In the genomic region with DNA sequence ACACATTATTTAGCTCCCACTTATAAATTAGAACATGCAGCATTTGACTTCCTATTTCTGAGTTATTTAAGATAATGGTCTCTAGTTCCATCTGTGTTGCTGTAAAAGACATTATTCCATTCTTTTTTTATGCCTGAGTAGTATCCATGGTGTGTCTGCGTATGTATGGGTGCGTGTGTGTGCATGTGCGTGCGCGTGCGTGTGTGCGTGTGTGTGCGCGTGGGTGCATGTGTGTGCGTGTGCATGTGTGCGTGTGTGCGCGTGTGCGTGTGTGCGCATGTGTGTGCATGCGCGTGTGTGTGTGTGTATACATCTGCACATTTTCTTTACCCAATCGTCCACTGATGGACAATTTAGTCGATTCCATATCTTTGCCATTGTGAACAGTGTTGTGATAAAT, we compare ENCODE assay signal across 28 cellular contexts.
"Had no signal": no experiment of that assay in that cellular context is flagged by ENCODE, and none has a peak within 500 bp of the region (broad histone marks: within the 10 kb centered on the region; RNA-seq: fewer than 3 reads in every experiment).

No MANE protein-coding gene starts in this region.

- H3K36me3 ChIP-seq: stomach, suprapubic skin, thoracic aorta, thyroid gland, tibial artery, tibial nerve, transverse colon, upper lobe of left lung, upper lobe of right lung, uterus, vagina had no signal

- H3K27ac Mint-ChIP-seq: stimulated activated effector memory CD8-positive, alpha-beta T cell treated with anti-CD3 and anti-CD28 coated beads, Interleukin-12 subunit alpha, Interleukin-12 subunit beta, amount 100 ng/mL, for 72 hours; stimulated activated memory B cell treated with anti-CD40 and anti-IgM and Interleukin-4, amounts not matched to agents 10 μg/mL and 1 μg/mL and 100 μg/mL, for 72 hours; stimulated activated naive B cell treated with anti-CD40 and anti-IgM and Interleukin-4, amounts not matched to agents 10 μg/mL and 1 μg/mL and 100 μg/mL, for 72 hours; stimulated activated naive CD8-positive, alpha-beta T cell treated with anti-CD3 and anti-CD28 coated beads, Interleukin-15, amount 100 ng/mL, for 72 hours; stimulated activated naive CD8-positive, alpha-beta T cell treated with anti-CD3 and anti-CD28 coated beads, Interleukin-15, Interleukin-2, amounts not matched to agents 100 ng/mL and 50 ng/mL, for 24 hours; type B pancreatic cell had no signal

- H3K27me3 ChIP-seq: suprapubic skin, testis, thyroid gland, tibial artery, tibial nerve, transverse colon, upper lobe of left lung, upper lobe of right lung, uterus, vagina had no signal

- H3K4me3 ChIP-seq: stomach, suprapubic skin, testis, thoracic aorta, thyroid gland, tibial artery, tibial nerve, transverse colon, upper lobe of left lung, upper lobe of right lung, uterus, vagina had no signal

- H3K27ac ChIP-seq: stomach, suprapubic skin, testis, thoracic aorta, thyroid gland, tibial artery, tibial nerve, transverse colon, upper lobe of left lung, upper lobe of right lung, uterus, vagina had no signal

- H3K4me3 Mint-ChIP-seq: stimulated activated effector memory CD8-positive, alpha-beta T cell treated with anti-CD3 and anti-CD28 coated beads, Interleukin-12 subunit alpha, Interleukin-12 subunit beta, amount 100 ng/mL, for 72 hours; stimulated activated memory B cell treated with anti-CD40 and anti-IgM and Interleukin-4, amounts not matched to agents 10 μg/mL and 1 μg/mL and 100 μg/mL, for 72 hours; stimulated activated naive B cell treated with anti-CD40 and anti-IgM and Interleukin-4, amounts not matched to agents 10 μg/mL and 1 μg/mL and 100 μg/mL, for 72 hours; stimulated activated naive CD8-positive, alpha-beta T cell treated with anti-CD3 and anti-CD28 coated beads, Interleukin-15, amount 100 ng/mL, for 72 hours; stimulated activated naive CD8-positive, alpha-beta T cell treated with anti-CD3 and anti-CD28 coated beads, Interleukin-15, Interleukin-2, amounts not matched to agents 100 ng/mL and 50 ng/mL, for 24 hours; type B pancreatic cell had no signal

- H3K4me1 ChIP-seq: stomach, testis, thyroid gland, transverse colon, upper lobe of left lung, upper lobe of right lung, uterus had no signal

- H3K4me1 Mint-ChIP-seq: stimulated activated effector memory CD8-positive, alpha-beta T cell treated with anti-CD3 and anti-CD28 coated beads, Interleukin-12 subunit alpha, Interleukin-12 subunit beta, amount 100 ng/mL, for 72 hours; stimulated activated memory B cell treated with anti-CD40 and anti-IgM and Interleukin-4, amounts not matched to agents 10 μg/mL and 1 μg/mL and 100 μg/mL, for 72 hours; stimulated activated naive B cell treated with anti-CD40 and anti-IgM and Interleukin-4, amounts not matched to agents 10 μg/mL and 1 μg/mL and 100 μg/mL, for 72 hours; stimulated activated naive CD8-positive, alpha-beta T cell treated with anti-CD3 and anti-CD28 coated beads, Interleukin-15, amount 100 ng/mL, for 72 hours had no signal

- H3K9me3 ChIP-seq: stomach, suprapubic skin, testis, thoracic aorta, thyroid gland, tibial artery, tibial nerve, transverse colon, upper lobe of left lung, upper lobe of right lung, uterus, vagina had no signal

- H3K36me3 Mint-ChIP-seq: stimulated activated effector memory CD8-positive, alpha-beta T cell treated with anti-CD3 and anti-CD28 coated beads, Interleukin-12 subunit alpha, Interleukin-12 subunit beta, amount 100 ng/mL, for 72 hours; stimulated activated memory B cell treated with anti-CD40 and anti-IgM and Interleukin-4, amounts not matched to agents 10 μg/mL and 1 μg/mL and 100 μg/mL, for 72 hours; stimulated activated naive B cell treated with anti-CD40 and anti-IgM and Interleukin-4, amounts not matched to agents 10 μg/mL and 1 μg/mL and 100 μg/mL, for 72 hours; type B pancreatic cell had no signal

- H3K27me3 Mint-ChIP-seq: stimulated activated memory B cell treated with anti-CD40 and anti-IgM and Interleukin-4, amounts not matched to agents 10 μg/mL and 1 μg/mL and 100 μg/mL, for 72 hours; stimulated activated naive B cell treated with anti-CD40 and anti-IgM and Interleukin-4, amounts not matched to agents 10 μg/mL and 1 μg/mL and 100 μg/mL, for 72 hours; stimulated activated naive CD8-positive, alpha-beta T cell treated with anti-CD3 and anti-CD28 coated beads, Interleukin-15, amount 100 ng/mL, for 72 hours; stimulated activated naive CD8-positive, alpha-beta T cell treated with anti-CD3 and anti-CD28 coated beads, Interleukin-15, Interleukin-2, amounts not matched to agents 100 ng/mL and 50 ng/mL, for 24 hours had no signal

- ATAC-seq: stimulated activated effector memory CD8-positive, alpha-beta T cell treated with anti-CD3 and anti-CD28 coated beads, Interleukin-12 subunit alpha, Interleukin-12 subunit beta, amount 100 ng/mL, for 72 hours; stimulated activated memory B cell treated with anti-CD40 and anti-IgM and Interleukin-4, amounts not matched to agents 10 μg/mL and 1 μg/mL and 100 μg/mL, for 72 hours; stimulated activated naive B cell treated with anti-CD40 and anti-IgM and Interleukin-4, amounts not matched to agents 10 μg/mL and 1 μg/mL and 100 μg/mL, for 72 hours; stimulated activated naive CD8-positive, alpha-beta T cell treated with anti-CD3 and anti-CD28 coated beads, Interleukin-15, amount 100 ng/mL, for 72 hours; stimulated activated naive CD8-positive, alpha-beta T cell treated with anti-CD3 and anti-CD28 coated beads, Interleukin-15, Interleukin-2, amounts not matched to agents 100 U/mL and 50 U/mL, for 24 hours; upper lobe of right lung had no signal

- H3K9me3 Mint-ChIP-seq: type B pancreatic cell had no signal

- DNase-seq: stimulated activated CD4-positive, alpha-beta T cell treated with anti-CD3 and anti-CD28 coated beads, Interleukin-2, amount 100 ng/mL, for 24 hours; stimulated activated CD4-positive, alpha-beta T cell treated with anti-CD3 and anti-CD28 coated beads, Interleukin-2, amount 100 ng/mL, for 48 hours; stimulated activated CD4-positive, alpha-beta T cell treated with anti-CD3 and anti-CD28 coated beads, Interleukin-4, amount 100 ng/mL, for 1 hour; stimulated activated CD4-positive, alpha-beta T cell treated with anti-CD3 and anti-CD28 coated beads, Interleukin-4, amount 100 ng/mL, for 24 hours; stimulated activated CD4-positive, alpha-beta T cell treated with anti-CD3 and anti-CD28 coated beads, Interleukin-4, amount 100 ng/mL, for 4 hours; stimulated activated CD8-positive, alpha-beta memory T cell treated with anti-CD3 and anti-CD28 coated beads, Interleukin-4, amount 100 ng/mL, for 48 hours; stimulated activated naive B cell treated with anti-CD40 and anti-IgM and Interleukin-4, amounts not matched to agents 10 μg/mL and 1 μg/mL and 100 μg/mL, for 72 hours; stimulated activated naive CD4-positive, alpha-beta T cell; stimulated activated naive CD4-positive, alpha-beta T cell treated with Interleukin-2 at 50 U/mL for 16 hours; stimulated activated naive CD8-positive, alpha-beta T cell treated with anti-CD3 and anti-CD28 coated beads, Interleukin-15, amount 100 ng/mL, for 72 hours; stimulated activated naive CD8-positive, alpha-beta T cell treated with anti-CD3 and anti-CD28 coated beads, Interleukin-15, Interleukin-2, amounts not matched to agents 100 U/mL and 50 U/mL, for 24 hours; stomach; substantia nigra; testis; thyroid gland; tibial artery; transverse colon; upper lobe of right lung; uterus had no signal
